Comparison of ENCODE assay signal across 23 cellular contexts in the genomic region with DNA sequence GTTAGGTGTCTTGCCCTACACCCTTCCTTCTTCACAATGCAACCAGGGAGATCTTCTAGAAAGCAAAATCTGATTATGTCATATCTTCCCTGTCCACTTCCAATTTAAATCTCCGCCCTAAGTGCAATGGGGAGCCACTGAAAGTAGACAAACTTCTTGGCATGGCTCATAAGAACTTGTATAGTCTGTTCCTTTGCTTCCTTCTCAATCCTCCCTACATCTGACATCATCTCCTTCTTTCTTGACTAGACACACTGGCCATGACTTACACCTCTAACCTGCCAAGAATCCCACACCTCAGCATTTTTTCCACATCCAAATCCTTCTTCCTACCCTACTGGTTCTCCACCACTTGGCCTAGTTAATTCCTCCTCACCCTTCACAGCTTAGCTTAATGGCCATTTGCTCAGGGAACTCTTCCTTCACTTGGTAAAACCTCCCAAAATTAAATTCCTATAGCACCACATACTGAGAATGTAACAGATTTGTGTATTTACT.
"Had no signal": no experiment of that assay in that cellular context is flagged by ENCODE, and none has a peak within 500 bp of the region (broad histone marks: within the 10 kb centered on the region; RNA-seq: fewer than 3 reads in every experiment).

No MANE protein-coding gene starts in this region.

- H3K27me3 ChIP-seq: MG63, SJSA1 had no signal

- H3K27ac Mint-ChIP-seq: IgD-negative memory B cell had no signal

- DNase-seq: KBM-7, MG63, NCI-H1092, NCI-H1105 treated with DMSO at 0.1 percent for 48 hours, NCI-H1417 treated with DMSO at 0.1 percent for 48 hours, NCI-H146, NCI-H1694 treated with DMSO at 0.1 percent for 48 hours, NCI-H2029, NCI-H2081 treated with DMSO at 0.1 percent for 48 hours, NCI-H2171, NCI-H226, NCI-H446, NCI-H510A, NCI-H524 treated with DMSO at 0.1 percent for 48 hours, NCI-H69, NCI-H774, Right ventricle myocardium superior, RPMI8226, SIG-M5 had no signal

- H3K4me1 ChIP-seq: SJSA1 had no signal

- H3K9me3 ChIP-seq: SJSA1 had no signal

- H3K27me3 Mint-ChIP-seq: IgD-negative memory B cell had no signal

- H3K4me1 Mint-ChIP-seq: IgD-negative memory B cell had no signal

- H3K4me3 Mint-ChIP-seq: IgD-negative memory B cell had no signal

- H3K27ac ChIP-seq: SJSA1, SK-N-MC had no signal

- H3K36me3 ChIP-seq: MG63, SJSA1 had no signal

- H3K4me3 ChIP-seq: MG63, SJSA1, SK-N-MC had no signal

- FAIRE-seq: RCC 7860 had no signal
